8 cellular contexts compared by ENCODE assay signal in genomic region chr7:116955801-116956514, GRCh38. TPM values are rescaled to one million over a fixed set of nuclear protein-coding genes. Genes with fewer than 3 reads are reported as not detected.
DNase-seq lines count a peak whose midpoint lies in the region; ATAC-seq, FAIRE-seq and TF ChIP-seq lines count a peak whose summit lies in the region.

No MANE protein-coding gene starts in this region.

- no peak overlapping the region for H3K18ac ChIP-seq in H9 (ENCODE audit: insufficient read length, low read depth, low read length)

- 90% methylated on average over 4 of the region's 4 CpGs for WGBS in smooth muscle cell (ENCODE audit: low lambda C conversion rate)
- WGBS in small intestine, 3 donors, result 45 to 73% (median 67%) methylated on average over 4 of the region's 4 CpGs
- WGBS in H9 (ENCODE audit: extremely low coverage, insufficient read length, low lambda C conversion rate), result no CpG with 5 or more reads among the region's 4 CpGs

- H3K79me1 ChIP-seq in H9 (ENCODE audit: insufficient read depth, low read depth, low read length, poor library complexity, severe bottlenecking), result no peaks in the 10 kb centered on the region

- H4K5ac ChIP-seq in H9 (ENCODE audit: insufficient read length, low read depth, low read length), result no peak overlapping the region

- H3K4me1 ChIP-seq in smooth muscle cell (ENCODE audit: low read depth), result peaks cover 10% of the 10 kb centered on the region
- H3K4me1 ChIP-seq in small intestine (ENCODE audit: control insufficient read depth in 2 of 2, insufficient read depth in 1 of 2, low read depth in 1 of 2, low read length in 1 of 2), result peaks cover 0 to 4% of the 10 kb centered on the region in 2 donors
- H3K4me1 ChIP-seq in H9 (ENCODE audit: insufficient read depth, low read length), result no peaks in the 10 kb centered on the region; the same call in 1 of the 2 replicates

- H3K4ac ChIP-seq in H9 (ENCODE audit: low read depth, low read length), result no peak overlapping the region

- H3K4me3 Mint-ChIP-seq in effector memory CD8-positive, alpha-beta T cell, result peak overlapping the region in 1 of 2 donors; percentile 84
- no peak overlapping the region for H3K4me3 Mint-ChIP-seq in H9

- H3K36me3 ChIP-seq in smooth muscle cell (ENCODE audit: low read depth) (no peaks in the 10 kb centered on the region), small intestine (ENCODE audit: control insufficient read depth in 2 of 2, insufficient read depth in 2 of 2, low read length in 2 of 2) (no peaks in the 10 kb centered on the region)

- H4K20me1 ChIP-seq in smooth muscle cell (ENCODE audit: low read depth), result peaks cover 37% of the 10 kb centered on the region
- no peaks in the 10 kb centered on the region for H4K20me1 ChIP-seq in H9 (ENCODE audit: control insufficient read depth, insufficient read depth, insufficient read length)

- peaks cover 10% of the 10 kb centered on the region for H3F3A ChIP-seq in smooth muscle cell (ENCODE audit: low read depth)

- CTCF ChIA-PET in GM10248 (lab: Yijun Ruan, JAX), result interaction anchor here (1.0 to 2.7 kb wide), 10 partner anchors 10 to 172 kb away, joined by 3 to 14 read pairs (median 5); no protein-coding TSS in a partner anchor

- H3K4me3 ChIP-seq in smooth muscle cell (peak overlapping the region; percentile 96), small intestine (ENCODE audit: low read depth in 1 of 2, low read length in 2 of 2) (no peak overlapping the region)

- FAIRE-seq in small intestine (lab: Jason Lieb, UNC), result no peak

- H2AK5ac ChIP-seq in H9 (ENCODE audit: insufficient read length, low read length), result no peak overlapping the region

- peak; percentile 67 for ATAC-seq in GM21381 (IDR thresholded peaks at IDR 0.05; ENCODE audit: unreplicated experiment)
- ATAC-seq in HG03565 (IDR thresholded peaks at IDR 0.05; ENCODE audit: unreplicated experiment), result peak; percentile 81
- ATAC-seq in effector memory CD8-positive, alpha-beta T cell (replicated peaks), result no peak

- H2BK15ac ChIP-seq in H9 (ENCODE audit: low read depth, low read length), result no peak overlapping the region

- no peak overlapping the region for H2BK5ac ChIP-seq in H9 (ENCODE audit: insufficient read length, low read length)

- TF ChIP-seq CTCF in GM10248 (IDR thresholded peaks at IDR 0.05; ENCODE audit: control extremely low read depth, extremely low read depth, low read depth, missing control alignments) (no peak), smooth muscle cell (IDR thresholded peaks at IDR 0.05; ENCODE audit: borderline replicate concordance, insufficient read depth, poor library complexity, severe bottlenecking) (no peak), H9 (conservative IDR thresholded peaks at IDR 0.05) (no peak)

- no peak overlapping the region for H3K27ac ChIP-seq in smooth muscle cell (ENCODE audit: low read depth)
- H3K27ac ChIP-seq in small intestine (ENCODE audit: low read depth in 1 of 2, low read length in 1 of 2), result peak overlapping the region in 1 of 2 donors; percentile 19
- no peak overlapping the region for H3K27ac ChIP-seq in H9 (ENCODE audit: insufficient read length, low read depth, low read length)

- H3K27ac Mint-ChIP-seq in effector memory CD8-positive, alpha-beta T cell, result peak overlapping the region; percentile 28 to 65
- no peak overlapping the region for H3K27ac Mint-ChIP-seq in H9

- no peaks in the 10 kb centered on the region for H3K9me3 Mint-ChIP-seq in effector memory CD8-positive, alpha-beta T cell
- H3K9me3 Mint-ChIP-seq in H9, result no peaks in the 10 kb centered on the region

- H3K79me2 ChIP-seq in smooth muscle cell (ENCODE audit: low read depth), result peaks cover 65% of the 10 kb centered on the region
- no peaks in the 10 kb centered on the region; the same call in 1 of the 2 replicates for H3K79me2 ChIP-seq in H9 (ENCODE audit: insufficient read depth, low read length)

- H3K56ac ChIP-seq in H9 (ENCODE audit: insufficient read length, low read depth, low read length), result no peak overlapping the region

- H3K9ac ChIP-seq in smooth muscle cell (ENCODE audit: low read depth), result no peak overlapping the region
- H3K9ac ChIP-seq in H9 (ENCODE audit: extremely low read depth, insufficient read length, low read length), result no peak overlapping the region

- H3K27me3 ChIP-seq in smooth muscle cell (ENCODE audit: low read depth), result no peaks in the 10 kb centered on the region
- no peaks in the 10 kb centered on the region for H3K27me3 ChIP-seq in small intestine (ENCODE audit: control insufficient read depth in 2 of 2, insufficient read depth in 2 of 2, low read length in 2 of 2)
- no peaks in the 10 kb centered on the region for H3K27me3 ChIP-seq in H9 (ENCODE audit: insufficient read depth, low read length)

- no peak overlapping the region for H2BK12ac ChIP-seq in H9 (ENCODE audit: insufficient read length, low read depth, low read length)

- H3K4me1 Mint-ChIP-seq in effector memory CD8-positive, alpha-beta T cell (ENCODE audit: low read depth in 2 of 2), result peaks cover 13 to 16% of the 10 kb centered on the region in 2 donors
- peaks cover 33 to 35% of the 10 kb centered on the region in 2 experiments for H3K4me1 Mint-ChIP-seq in H9

- POLR2A ChIA-PET in GM10248 (lab: Yijun Ruan, JAX), result no interaction called here

- H3K14ac ChIP-seq in H9 (ENCODE audit: insufficient read depth, low read length), result no peak overlapping the region

- DNase-seq in GM10248 (ENCODE audit: extremely low spot score) (peak; percentile 64), smooth muscle cell (lab: John Stamatoyannopoulos, UW; ENCODE audit: unreplicated experiment) (no peak), small intestine (no peak), NCI-H345 treated with DMSO at 0.1 percent for 48 hours (lab: John Stamatoyannopoulos, UW; ENCODE audit: unreplicated experiment) (no peak), H9 (no peak)
- DNase-seq in effector memory CD8-positive, alpha-beta T cell, result no peak

- peaks cover 5% of the 10 kb centered on the region for H3K23me2 ChIP-seq in H9 (ENCODE audit: insufficient read length, low read depth, low read length, poor library complexity, severe bottlenecking)

- H2BK20ac ChIP-seq in H9 (ENCODE audit: low read depth, low read length, poor library complexity, severe bottlenecking), result no peak overlapping the region

- no peak overlapping the region for H4K8ac ChIP-seq in H9 (replicated peaks; ENCODE audit: insufficient read length, low read depth, low read length)

- H4K91ac ChIP-seq in H9 (ENCODE audit: insufficient read length, low read depth, low read length), result no peak overlapping the region

- H3T11ph ChIP-seq in H9 (ENCODE audit: low read length), result no peak overlapping the region

- H3K23ac ChIP-seq in H9 (ENCODE audit: insufficient read length, low read depth, low read length), result no peak overlapping the region

- peaks cover 7% of the 10 kb centered on the region for H3K36me3 Mint-ChIP-seq in effector memory CD8-positive, alpha-beta T cell (ENCODE audit: insufficient read depth)
- peaks cover 0 to 8% (median 5%) of the 10 kb centered on the region in 3 experiments; a peak in 5 of 7 replicates for H3K36me3 Mint-ChIP-seq in H9 (ENCODE audit: insufficient read depth in 1 of 3, low read depth in 3 of 3)

- H3K9me3 ChIP-seq in smooth muscle cell (replicated peaks; ENCODE audit: low read depth) (no peaks in the 10 kb centered on the region), small intestine (ENCODE audit: control insufficient read depth, low read depth) (no peaks in the 10 kb centered on the region), H9 (ENCODE audit: control insufficient read depth, low read depth, low read length) (no peaks in the 10 kb centered on the region)

- H2BK120ac ChIP-seq in H9 (ENCODE audit: low read depth, low read length, poor library complexity, severe bottlenecking), result no peak overlapping the region

- no peaks in the 10 kb centered on the region for H3K27me3 Mint-ChIP-seq in effector memory CD8-positive, alpha-beta T cell
- no peaks in the 10 kb centered on the region for H3K27me3 Mint-ChIP-seq in H9 (ENCODE audit: low read depth)

- H2AFZ ChIP-seq in smooth muscle cell (ENCODE audit: low read depth) (no peak overlapping the region), H9 (ENCODE audit: low read length) (no peak overlapping the region)

- H3K4me2 ChIP-seq in smooth muscle cell, result no peak overlapping the region
- no peak overlapping the region for H3K4me2 ChIP-seq in H9 (ENCODE audit: insufficient read depth, insufficient read length, low read length)

RNA-seq across cellular contexts. Expression of gene ST7, which starts 2.7 kb away (rescaled TPM):
- 23.2 and 35.5 TPM in 2 replicates for total RNA-seq in smooth muscle cell
- polyA plus RNA-seq in smooth muscle cell, result 25.1 and 26.1 TPM in 2 replicates
- polyA plus RNA-seq in small intestine, result 10 to 100 TPM in 2 of 3 donors, 1 to 10 TPM in 1; 8.3 to 15.5 (median 10.5) TPM
- 10.9 and 12.9 TPM in 2 replicates for total RNA-seq in H9 (2021)

Comparison
In these comparisons a context has a peak if more than half of its experiments do, and no peak if none do; other contexts are left out.
1. H3K27ac Mint-ChIP-seq: peak in effector memory CD8-positive, alpha-beta T cell (2 of 2); none in H9 (0 of 3).